In the genomic region with DNA sequence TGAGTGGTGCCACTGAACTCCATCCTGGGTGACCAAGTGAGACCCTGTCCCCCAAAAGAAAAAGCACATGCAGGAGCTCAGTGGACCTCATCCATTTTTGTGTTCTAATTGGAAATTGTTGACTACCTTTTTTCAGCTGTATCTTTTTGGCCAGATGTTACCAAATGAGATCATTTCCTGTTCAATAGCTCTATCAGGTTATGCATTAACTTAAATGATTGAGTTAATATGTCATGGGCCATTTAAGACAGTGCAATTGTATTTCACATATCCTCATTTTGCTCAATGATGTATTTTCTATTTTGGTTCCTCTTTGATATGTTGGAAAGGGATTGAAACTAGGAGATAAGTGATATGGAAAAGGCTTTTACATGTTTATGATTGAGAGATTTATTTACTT, we compare ENCODE assay signal across 17 cellular contexts. TPM values are rescaled to one million over a fixed set of nuclear protein-coding genes. Genes with fewer than 3 reads are reported as not detected.
DNase-seq lines count a peak whose midpoint lies in the region; ATAC-seq and TF ChIP-seq lines count a peak whose summit lies in the region.
"Had no signal": no experiment of that assay in that cellular context is flagged by ENCODE, and none has a peak within 500 bp of the region (broad histone marks: within the 10 kb centered on the region; RNA-seq: fewer than 3 reads in every experiment).

No MANE protein-coding gene starts in this region.

- peaks cover 0 to 3% (median 0%) of the 10 kb centered on the region in 4 donors for H3K9me3 ChIP-seq in upper lobe of left lung

- no peak overlapping the region for H3K27ac ChIP-seq in upper lobe of left lung

- TF ChIP-seq CTCF in upper lobe of left lung (IDR thresholded peaks at IDR 0.05), result no peak

- no peak for TF ChIP-seq POLR2A in upper lobe of left lung (IDR thresholded peaks at IDR 0.05)

- no peaks in the 10 kb centered on the region for H3K36me3 ChIP-seq in upper lobe of left lung

- no peaks in the 10 kb centered on the region for H3K27me3 ChIP-seq in upper lobe of left lung

- peak; percentile 62 for ATAC-seq in GM19372 (IDR thresholded peaks at IDR 0.05; ENCODE audit: low read depth, unreplicated experiment)
- peak; percentile 77 for ATAC-seq in HG02840 (IDR thresholded peaks at IDR 0.05; ENCODE audit: low FRiP score, unreplicated experiment)
- peak; percentile 79 for ATAC-seq in HG03571 (IDR thresholded peaks at IDR 0.05; ENCODE audit: unreplicated experiment)
- ATAC-seq in upper lobe of left lung (ENCODE audit: low FRiP score in 2 of 2), result no peak
- ATAC-seq: left lobe of liver, T-helper 17 cell had no signal

- DNase-seq in DMS53 (lab: John Stamatoyannopoulos, UW), result peak; percentile 64
- no peak for DNase-seq in anterior cingulate cortex (lab: John Stamatoyannopoulos, UW)
- DNase-seq in hippocampal formation (lab: John Stamatoyannopoulos, UW), result no peak
- no peak for DNase-seq in putamen (ENCODE audit: low spot score)
- DNase-seq in upper lobe of left lung, result no peak
- DNase-seq: activated CD4-positive, alpha-beta T cell treated with anti-CD3 and anti-CD28 coated beads for 1 hour; CD8-positive, alpha-beta memory T cell; effector CD4-positive, alpha-beta T cell; Karpas-422; NCI-H146; NCI-H226; stimulated activated CD4-positive, alpha-beta T cell treated with anti-CD3 and anti-CD28 coated beads, Interleukin-15, amount 100 ng/mL, for 24 hours; T-helper 17 cell had no signal

- H3K4me3 ChIP-seq in upper lobe of left lung, result no peak overlapping the region

- no peak for TF ChIP-seq EP300 in upper lobe of left lung (IDR thresholded peaks at IDR 0.05)

- H3K4me1 ChIP-seq in upper lobe of left lung, result no peaks in the 10 kb centered on the region

RNA-seq across cellular contexts. Expression of a gene that starts 26.2 kb away (rescaled TPM):
- 10 to 100 TPM in 3 of 6 donors, 1 to 10 TPM in 3; 5.5 to 19.9 (median 8.4) TPM for total RNA-seq in upper lobe of left lung

Comparison
In these comparisons a context has a peak if more than half of its experiments do, and no peak if none do; other contexts are left out.
1. ATAC-seq: peak in GM19372 (single experiment), HG02840 (single experiment) and HG03571 (single experiment); none in upper lobe of left lung (0 of 2).